8 cellular contexts compared by ENCODE assay signal in genomic region chr2:3461781-3462492, GRCh38. TPM values are rescaled to one million over a fixed set of nuclear protein-coding genes. Genes with fewer than 3 reads are reported as not detected.
A peak's percentile ranks its signal among the peaks of the same experiment; 100 is the strongest.
DNase-seq lines count a peak whose midpoint lies in the region; ATAC-seq, FAIRE-seq and TF ChIP-seq lines count a peak whose summit lies in the region.

No MANE protein-coding gene starts in this region.

- H2AK5ac ChIP-seq in IMR-90 (ENCODE audit: low read depth, low read length) (no peak overlapping the region), mesenchymal stem cell (ENCODE audit: low read length, severe bottlenecking) (no peak overlapping the region)

- BruUV-seq in IMR-90 (replicated peaks; lab: Mats Ljungman, UMichigan) = no TSS peak

- no peak overlapping the region for H4K5ac ChIP-seq in IMR-90 (ENCODE audit: low read depth, low read length)

- peaks cover 12% of the 10 kb centered on the region for H3K4me1 ChIP-seq in IMR-90 (ENCODE audit: control insufficient read depth, insufficient read depth, low read length)
- peaks cover 21% of the 10 kb centered on the region for H3K4me1 ChIP-seq in mesenchymal stem cell (ENCODE audit: control insufficient read depth, insufficient read depth, low read depth, low read length)

- no peak overlapping the region for H2BK5ac ChIP-seq in IMR-90 (ENCODE audit: low read depth, low read length, poor library complexity, severe bottlenecking)
- H2BK5ac ChIP-seq in mesenchymal stem cell (ENCODE audit: low read depth, low read length, poor library complexity, severe bottlenecking) = no peak overlapping the region

- no peak overlapping the region for H3K4me2 ChIP-seq in IMR-90 (ENCODE audit: low read depth, low read length)
- H3K4me2 ChIP-seq in mesenchymal stem cell (ENCODE audit: low read length, poor library complexity, severe bottlenecking) = no peak overlapping the region

- WGBS in IMR-90 (ENCODE audit: extremely low coverage in 2 of 2, insufficient read length in 1 of 2), 2 experiments = 80% methylated on average over 5 of the region's 12 CpGs; no CpG with 5 or more reads in 1 of the 2 experiments
- WGBS in mesenchymal stem cell = 83% methylated on average over 11 of the region's 12 CpGs

- peaks cover 0 to 13% of the 10 kb centered on the region in 2 experiments; a peak in 2 of 4 replicates for H3K79me1 ChIP-seq in IMR-90 (ENCODE audit: low read depth in 1 of 2, low read length in 2 of 2)
- peaks cover 6% of the 10 kb centered on the region for H3K79me1 ChIP-seq in mesenchymal stem cell (replicated peaks; ENCODE audit: low read length, poor library complexity, severe bottlenecking)

- dilution Hi-C loops in IMR-90 (cut with HindIII; ENCODE audit: low sequenced_read_pairs, unreplicated experiment) = no loop called here

- H2AFZ ChIP-seq in IMR-90 (replicated peaks; ENCODE audit: low read length, poor library complexity) (no peak overlapping the region), mesenchymal stem cell (ENCODE audit: low read depth, low read length) (no peak overlapping the region)

- no peaks in the 10 kb centered on the region for H3K27me3 ChIP-seq in IMR-90 (ENCODE audit: control insufficient read depth, insufficient read depth, low read length)
- H3K27me3 ChIP-seq in dorsolateral prefrontal cortex = no peaks in the 10 kb centered on the region
- no peaks in the 10 kb centered on the region for H3K27me3 ChIP-seq in mesenchymal stem cell (ENCODE audit: control insufficient read depth in 1 of 2, insufficient read depth in 1 of 2, low read length in 2 of 2)

- peaks cover 7% of the 10 kb centered on the region for H3K9me1 ChIP-seq in IMR-90 (ENCODE audit: insufficient read depth, low read length)

- H3K4ac ChIP-seq in IMR-90 (ENCODE audit: low read depth, low read length) (no peak overlapping the region), mesenchymal stem cell (ENCODE audit: low read depth in 1 of 2, low read length in 2 of 2) (no peak overlapping the region)

- DNase-seq in ACHN (peak; percentile 62), IMR-90 (peak; percentile 65), RPMI7951 (ENCODE audit: low read depth) (peak; percentile 51), dorsolateral prefrontal cortex (peak in 4 of 10 donors; percentile 15 to 40 (median 34)), mesenchymal stem cell (peak; percentile 73), urothelium cell line (ENCODE audit: low spot score) (peak; percentile 23)

- CTCF ChIA-PET in IMR-90 (lab: Yijun Ruan, JAX) = interaction anchor here (0.6 to 1.8 kb wide), 8 partner anchors 9 to 147 kb away, joined by 3 to 14 read pairs (median 4); no protein-coding TSS in a partner anchor

- H3K27ac ChIP-seq in IMR-90 (ENCODE audit: insufficient read depth, low read length) (no peak overlapping the region), dorsolateral prefrontal cortex (peak overlapping the region in 50 of 59 donors; percentile 2 to 81 (median 57)), mesenchymal stem cell (ENCODE audit: low read length, poor library complexity, severe bottlenecking) (no peak overlapping the region)

- no peak overlapping the region for H3K56ac ChIP-seq in IMR-90 (ENCODE audit: extremely low read depth, insufficient read depth, low read length)

- TF ChIP-seq CTCF in IMR-90 (conservative IDR thresholded peaks at IDR 0.05; ENCODE audit: low read depth, low read length) = peak; percentile 88
- peak; percentile 65 to 100 (median 94) for TF ChIP-seq CTCF in dorsolateral prefrontal cortex (IDR thresholded peaks at IDR 0.05 in 54 of 56, conservative IDR thresholded peaks at IDR 0.05 in 2 of 56; ENCODE audit: low read depth in 1 of 56, partially characterized antibody in 56 of 56)

- FAIRE-seq in G401.6 (lab: Jason Lieb, UNC) = peak; percentile 94
- FAIRE-seq in urothelium cell line (lab: Jason Lieb, UNC) = no peak

- peak; percentile 79 for ATAC-seq in GM21786 (IDR thresholded peaks at IDR 0.05; ENCODE audit: unreplicated experiment)
- peak; percentile 65 for ATAC-seq in IMR-90 (ENCODE audit: low read depth)

- in situ Hi-C loops in ACHN (cut with HindIII; ENCODE audit: low pct_ligation_motif_present, low pct_unique_long_range_greater_than_20kb, low sequenced_read_pairs) (no loop called here), IMR-90 (cut with MboI; ENCODE audit: low sequenced_read_pairs) (no loop called here)

- no peaks in the 10 kb centered on the region for H4K20me1 ChIP-seq in IMR-90 (ENCODE audit: insufficient read depth, low read length)

- no peak for TF ChIP-seq POLR2A in IMR-90 (IDR thresholded peaks at IDR 0.05; ENCODE audit: low read depth, low read length)

- H3K9ac ChIP-seq in IMR-90 (ENCODE audit: low read depth, low read length) (no peak overlapping the region; the same call in 1 of the 2 replicates), mesenchymal stem cell (ENCODE audit: low read length) (peak overlapping the region; percentile 48)

- no peak overlapping the region for H4K8ac ChIP-seq in IMR-90 (ENCODE audit: low read depth in 2 of 2, low read length in 2 of 2)
- H4K8ac ChIP-seq in mesenchymal stem cell (ENCODE audit: low read length) = no peak overlapping the region

- H3K14ac ChIP-seq in IMR-90 (replicated peaks; ENCODE audit: low read depth, low read length) = no peak overlapping the region
- H3K14ac ChIP-seq in mesenchymal stem cell (ENCODE audit: low read length in 2 of 2) = no peak overlapping the region

- H3K4me3 ChIP-seq in IMR-90 (ENCODE audit: insufficient read depth, low read depth, low read length) = no peak overlapping the region
- peak overlapping the region in 3 of 59 donors; percentile 4 to 37 (median 12) for H3K4me3 ChIP-seq in dorsolateral prefrontal cortex
- peak overlapping the region in 1 of 2 experiments; percentile 16 for H3K4me3 ChIP-seq in mesenchymal stem cell (ENCODE audit: insufficient read depth in 1 of 2, low read depth in 1 of 2, low read length in 2 of 2)

- H2AK9ac ChIP-seq in IMR-90 (replicated peaks; ENCODE audit: low read depth, low read length, poor library complexity) = no peak overlapping the region

- H2BK20ac ChIP-seq in IMR-90 (ENCODE audit: low read depth, low read length) = no peak overlapping the region

- H2BK15ac ChIP-seq in IMR-90 (ENCODE audit: low read depth, low read length) = no peak overlapping the region
- H2BK15ac ChIP-seq in mesenchymal stem cell (ENCODE audit: low read depth, poor library complexity, severe bottlenecking) = no peak overlapping the region

- POLR2A ChIA-PET in IMR-90 (lab: Charles Lee; ENCODE audit: unreplicated experiment) = no interaction called here

- H2BK120ac ChIP-seq in IMR-90 (ENCODE audit: low read depth, low read length) = no peak overlapping the region
- no peak overlapping the region for H2BK120ac ChIP-seq in mesenchymal stem cell (ENCODE audit: low read depth, low read length)

- H3K36me3 ChIP-seq in IMR-90 (ENCODE audit: control insufficient read depth, insufficient read depth, low read length) (peaks cover 22% of the 10 kb centered on the region), mesenchymal stem cell (ENCODE audit: control insufficient read depth in 1 of 2, insufficient read depth in 2 of 2, low read depth in 1 of 2, low read length in 2 of 2) (peaks cover 71 to 72% of the 10 kb centered on the region in 2 experiments)

- no peak overlapping the region for H3K23ac ChIP-seq in IMR-90 (ENCODE audit: low read depth, low read length)
- H3K23ac ChIP-seq in mesenchymal stem cell (ENCODE audit: low read length in 2 of 2) = no peak overlapping the region

- H4K91ac ChIP-seq in IMR-90 (ENCODE audit: insufficient read depth, low read depth, low read length) (no peak overlapping the region), mesenchymal stem cell (ENCODE audit: low read length) (peak overlapping the region; percentile 23)

- TF ChIP-seq RAD21 in IMR-90 (IDR thresholded peaks at IDR 0.05; ENCODE audit: low read length) = peak; percentile 72

- no peak overlapping the region for H2BK12ac ChIP-seq in mesenchymal stem cell (ENCODE audit: low read length in 2 of 2)

- H3K18ac ChIP-seq in IMR-90 (ENCODE audit: low read depth, low read length) = no peak overlapping the region
- no peak overlapping the region for H3K18ac ChIP-seq in mesenchymal stem cell (ENCODE audit: low read depth in 1 of 2, low read length in 2 of 2)

- intact Hi-C loops in IMR-90 (cut with micrococcal nuclease) (no loop called here), dorsolateral prefrontal cortex (cut with DNase I) (loop anchor here (5.0 to 10.0 kb wide), 2 partner anchors 67 to 85 kb away; partner anchors contain the start of genes EIPR1 (in 1 of the 2) and TRAPPC12 (in 1 of the 2))

- no peaks in the 10 kb centered on the region for H3K9me3 ChIP-seq in IMR-90 (ENCODE audit: control insufficient read depth, insufficient read depth, low read length)
- H3K9me3 ChIP-seq in mesenchymal stem cell (ENCODE audit: control insufficient read depth, low read length) = no peaks in the 10 kb centered on the region

TF ChIP-seq in IMR-90, 13 proteins besides CTCF, POLR2A, EP300 and RAD21:
- TF ChIP-seq CEBPB (IDR thresholded peaks at IDR 0.05; ENCODE audit: low read depth, low read length) = peak; percentile 91
- no peak for TF ChIP-seq ELK1 (IDR thresholded peaks at IDR 0.05; ENCODE audit: borderline replicate concordance, low read depth, low read length)
- peak; percentile 76 for TF ChIP-seq SMC3 (IDR thresholded peaks at IDR 0.05; ENCODE audit: low read depth, low read length)

RNA-seq across cellular contexts. Expression of gene ADI1, which starts 57.4 kb away (rescaled TPM):
- total RNA-seq in IMR-90 (2012; rRNA removed) = 43.2 and 49.7 TPM in 2 replicates
- polyA plus RNA-seq in IMR-90 (2012; rRNA removed) = 40.7 and 46.0 TPM in 2 replicates
- polyA plus RNA-seq in IMR-90 (2012; cell fraction: cytosol; rRNA removed) = 29.8 and 43.8 TPM in 2 replicates
- polyA plus RNA-seq in IMR-90 (2012; cell fraction: nucleus; rRNA removed; ENCODE audit: low replicate concordance) = 17.0 and 52.0 TPM in 2 replicates
- 91.8 and 102 TPM in 2 replicates for total RNA-seq in RPMI7951 (2014; rRNA removed; shearing (Covaris generic))
- 10 to 100 TPM; 18.6 to 47.4 (median 29.0) TPM for total RNA-seq in dorsolateral prefrontal cortex
- 59.5 TPM for polyA plus RNA-seq in mesenchymal stem cell (2013, experiment 1 of 2)
- polyA plus RNA-seq in mesenchymal stem cell (2013, experiment 2 of 2) = 60.1 TPM

Comparison
In these comparisons a context has a peak if more than half of its experiments do, and no peak if none do; other contexts are left out.
1. H3K27ac ChIP-seq: peak in dorsolateral prefrontal cortex (50 of 59); none in IMR-90 (single experiment) and mesenchymal stem cell (single experiment).